ENCODE assay signal across 21 cellular contexts in genomic region chr7:101465131-101465530, GRCh38.
DNase-seq lines count a peak whose midpoint lies in the region; ATAC-seq and TF ChIP-seq lines count a peak whose summit lies in the region.
"Had no signal": no experiment of that assay in that cellular context is flagged by ENCODE, and none has a peak within 500 bp of the region (broad histone marks: within the 10 kb centered on the region; RNA-seq: fewer than 3 reads in every experiment).

No MANE protein-coding gene starts in this region.

- H3K4me3 ChIP-seq in CD4-positive, CD25-positive, alpha-beta regulatory T cell (ENCODE audit: low read depth, low read length) = no peak overlapping the region
- H3K4me3 ChIP-seq: cardiac muscle cell, GM23248, neural progenitor cell, PC-9, stomach, tibial nerve had no signal

- no peaks in the 10 kb centered on the region for H3K27me3 Mint-ChIP-seq in T-helper 2 cell treated with Interferon-gamma antibody and Interleukin-4, amounts not matched to agents 5 μg/mL and 100 μg/mL, for 36 hours (ENCODE audit: low read depth)
- peaks cover 4% of the 10 kb centered on the region for H3K27me3 Mint-ChIP-seq in CD4-positive, CD25-positive, alpha-beta regulatory T cell
- H3K27me3 Mint-ChIP-seq in activated T-helper 2 cell treated with anti-CD3 and anti-CD28 coated beads, Interferon-gamma antibody, Interleukin-2, Interleukin-4, amounts not matched to agents 10 μg/mL and 5 μg/mL and 100 μg/mL, durations not matched to agents 14 hours and 24 hours and 36 hours (ENCODE audit: low read depth) = no peaks in the 10 kb centered on the region
- peaks cover 5% of the 10 kb centered on the region for H3K27me3 Mint-ChIP-seq in nephron (ENCODE audit: low read depth)

- no peaks in the 10 kb centered on the region for H3K9me3 Mint-ChIP-seq in T-helper 2 cell treated with Interferon-gamma antibody and Interleukin-4, amounts not matched to agents 5 μg/mL and 100 μg/mL, for 36 hours
- H3K9me3 Mint-ChIP-seq in CD4-positive, CD25-positive, alpha-beta regulatory T cell = no peaks in the 10 kb centered on the region
- H3K9me3 Mint-ChIP-seq in activated T-helper 2 cell treated with anti-CD3 and anti-CD28 coated beads, Interferon-gamma antibody, Interleukin-2, Interleukin-4, amounts not matched to agents 10 μg/mL and 5 μg/mL and 100 μg/mL, durations not matched to agents 14 hours and 24 hours and 36 hours = no peaks in the 10 kb centered on the region
- no peaks in the 10 kb centered on the region for H3K9me3 Mint-ChIP-seq in nephron
- H3K9me3 Mint-ChIP-seq: neural progenitor cell had no signal

- H3K4me1 ChIP-seq in CD4-positive, CD25-positive, alpha-beta regulatory T cell (ENCODE audit: control insufficient read depth, insufficient read depth, low read length, poor library complexity, severe bottlenecking) = no peaks in the 10 kb centered on the region
- H3K4me1 ChIP-seq: neural progenitor cell, stomach, tibial nerve had no signal

- H3K36me3 Mint-ChIP-seq in T-helper 2 cell treated with Interferon-gamma antibody and Interleukin-4, amounts not matched to agents 5 μg/mL and 100 μg/mL, for 36 hours (ENCODE audit: low read depth) = no peaks in the 10 kb centered on the region
- no peaks in the 10 kb centered on the region for H3K36me3 Mint-ChIP-seq in CD4-positive, CD25-positive, alpha-beta regulatory T cell
- no peaks in the 10 kb centered on the region for H3K36me3 Mint-ChIP-seq in activated T-helper 2 cell treated with anti-CD3 and anti-CD28 coated beads, Interferon-gamma antibody, Interleukin-2, Interleukin-4, amounts not matched to agents 10 μg/mL and 5 μg/mL and 100 μg/mL, durations not matched to agents 14 hours and 24 hours and 36 hours (ENCODE audit: low read depth)
- peaks cover 7% of the 10 kb centered on the region for H3K36me3 Mint-ChIP-seq in nephron (ENCODE audit: low read depth)

- no peaks in the 10 kb centered on the region for H3K36me3 ChIP-seq in CD4-positive, CD25-positive, alpha-beta regulatory T cell (ENCODE audit: control insufficient read depth, insufficient read depth, low read length)
- H3K36me3 ChIP-seq: cardiac muscle cell, neural progenitor cell, stomach, tibial nerve had no signal

- DNase-seq in T-helper 2 cell treated with Interferon-gamma antibody and Interleukin-4, amounts not matched to agents 5 μg/mL and 100 μg/mL, for 36 hours (ENCODE audit: low spot score) = no peak
- no peak for DNase-seq in T-helper 2 cell
- DNase-seq in CD4-positive, CD25-positive, alpha-beta regulatory T cell = peak in 1 of 3 donors; percentile 17
- no peak for DNase-seq in activated T-helper 2 cell treated with anti-CD3 and anti-CD28 coated beads, Interferon-gamma antibody, Interleukin-2, Interleukin-4, amounts not matched to agents 10 μg/mL and 5 μg/mL and 100 μg/mL, durations not matched to agents 14 hours and 24 hours and 36 hours (ENCODE audit: low spot score)
- no peak for DNase-seq in Kasumi-1 (lab: John Stamatoyannopoulos, UW)
- DNase-seq: 8988T; anterior cingulate cortex; GM23248; NCI-H1436 treated with DMSO at 0.1 percent for 48 hours; NCI-H446 treated with DMSO at 0.1 percent for 48 hours; NK-92 treated with Interleukin-12 subunit alpha and Interleukin-12 subunit beta, amount 100 ng/mL, for 24 hours; PC-9; SHP77; stomach had no signal

- H3K4me3 Mint-ChIP-seq in T-helper 2 cell treated with Interferon-gamma antibody and Interleukin-4, amounts not matched to agents 5 μg/mL and 100 μg/mL, for 36 hours = peak overlapping the region; percentile 52
- peak overlapping the region in 2 of 4 donors; percentile 48 to 55 for H3K4me3 Mint-ChIP-seq in CD4-positive, CD25-positive, alpha-beta regulatory T cell
- peak overlapping the region; percentile 5 for H3K4me3 Mint-ChIP-seq in activated T-helper 2 cell treated with anti-CD3 and anti-CD28 coated beads, Interferon-gamma antibody, Interleukin-2, Interleukin-4, amounts not matched to agents 10 μg/mL and 5 μg/mL and 100 μg/mL, durations not matched to agents 14 hours and 24 hours and 36 hours (ENCODE audit: low read depth)
- H3K4me3 Mint-ChIP-seq in nephron = no peak overlapping the region
- H3K4me3 Mint-ChIP-seq: neural progenitor cell had no signal

- H3K27ac Mint-ChIP-seq in T-helper 2 cell treated with Interferon-gamma antibody and Interleukin-4, amounts not matched to agents 5 μg/mL and 100 μg/mL, for 36 hours = peak overlapping the region; percentile 74
- peak overlapping the region in 2 of 3 donors; percentile 78 to 83 for H3K27ac Mint-ChIP-seq in CD4-positive, CD25-positive, alpha-beta regulatory T cell
- H3K27ac Mint-ChIP-seq in activated T-helper 2 cell treated with anti-CD3 and anti-CD28 coated beads, Interferon-gamma antibody, Interleukin-2, Interleukin-4, amounts not matched to agents 10 μg/mL and 5 μg/mL and 100 μg/mL, durations not matched to agents 14 hours and 24 hours and 36 hours = peak overlapping the region; percentile 42
- H3K27ac Mint-ChIP-seq in nephron = peak overlapping the region; percentile 65 to 79 (median 74)
- H3K27ac Mint-ChIP-seq: neural progenitor cell had no signal

- no peak overlapping the region for H3K27ac ChIP-seq in CD4-positive, CD25-positive, alpha-beta regulatory T cell (ENCODE audit: insufficient read depth, low read length, poor library complexity, severe bottlenecking)
- H3K27ac ChIP-seq: cardiac muscle cell, GM23248, neural progenitor cell, PC-9, stomach, tibial nerve had no signal

- H3K4me1 Mint-ChIP-seq in T-helper 2 cell treated with Interferon-gamma antibody and Interleukin-4, amounts not matched to agents 5 μg/mL and 100 μg/mL, for 36 hours (ENCODE audit: low read depth) = peaks cover 17% of the 10 kb centered on the region
- H3K4me1 Mint-ChIP-seq in CD4-positive, CD25-positive, alpha-beta regulatory T cell = peaks cover 0 to 14% (median 1%) of the 10 kb centered on the region in 4 donors
- peaks cover 10% of the 10 kb centered on the region for H3K4me1 Mint-ChIP-seq in activated T-helper 2 cell treated with anti-CD3 and anti-CD28 coated beads, Interferon-gamma antibody, Interleukin-2, Interleukin-4, amounts not matched to agents 10 μg/mL and 5 μg/mL and 100 μg/mL, durations not matched to agents 14 hours and 24 hours and 36 hours (ENCODE audit: low read depth)
- peaks cover 18% of the 10 kb centered on the region for H3K4me1 Mint-ChIP-seq in nephron

- no peaks in the 10 kb centered on the region for H3K9me3 ChIP-seq in CD4-positive, CD25-positive, alpha-beta regulatory T cell (ENCODE audit: control insufficient read depth in 2 of 2, low read length in 2 of 2)
- H3K9me3 ChIP-seq: stomach, tibial nerve had no signal

- no peak for ATAC-seq in CD4-positive, CD25-positive, alpha-beta regulatory T cell (ENCODE audit: low read depth in 2 of 2)
- ATAC-seq in HG02840 (IDR thresholded peaks at IDR 0.05; ENCODE audit: low FRiP score, unreplicated experiment) = no peak
- no peak for ATAC-seq in GM19351 (IDR thresholded peaks at IDR 0.05; ENCODE audit: unreplicated experiment)
- ATAC-seq: sciatic nerve had no signal

- H3K27me3 ChIP-seq in CD4-positive, CD25-positive, alpha-beta regulatory T cell (ENCODE audit: control insufficient read depth, insufficient read depth, low read length) = no peaks in the 10 kb centered on the region
- H3K27me3 ChIP-seq: cardiac muscle cell, neural progenitor cell, tibial nerve had no signal

- intact Hi-C loops in activated T-helper 2 cell treated with anti-CD3 and anti-CD28 coated beads, Interferon-gamma antibody, Interleukin-2, Interleukin-4, amounts not matched to agents 10 μg/mL and 5 μg/mL and 100 μg/mL, durations not matched to agents 14 hours and 24 hours and 36 hours (cut with micrococcal nuclease) = no loop called here

- TF ChIP-seq CTCF in nephron (IDR thresholded peaks at IDR 0.05; ENCODE audit: unreplicated experiment in 3 of 3) = no peak

Comparison
In these comparisons a context has a peak if more than half of its experiments do, and no peak if none do; other contexts are left out.
1. H3K4me3 Mint-ChIP-seq: peak in T-helper 2 cell treated with Interferon-gamma antibody and Interleukin-4, amounts not matched to agents 5 μg/mL and 100 μg/mL, for 36 hours (single experiment) and activated T-helper 2 cell treated with anti-CD3 and anti-CD28 coated beads, Interferon-gamma antibody, Interleukin-2, Interleukin-4, amounts not matched to agents 10 μg/mL and 5 μg/mL and 100 μg/mL, durations not matched to agents 14 hours and 24 hours and 36 hours (single experiment); none in nephron (0 of 3).
2. Peak in every context shown above with its lines, with median percentiles within 50 percentile points of each other: H3K27ac Mint-ChIP-seq.